In the genomic region with DNA sequence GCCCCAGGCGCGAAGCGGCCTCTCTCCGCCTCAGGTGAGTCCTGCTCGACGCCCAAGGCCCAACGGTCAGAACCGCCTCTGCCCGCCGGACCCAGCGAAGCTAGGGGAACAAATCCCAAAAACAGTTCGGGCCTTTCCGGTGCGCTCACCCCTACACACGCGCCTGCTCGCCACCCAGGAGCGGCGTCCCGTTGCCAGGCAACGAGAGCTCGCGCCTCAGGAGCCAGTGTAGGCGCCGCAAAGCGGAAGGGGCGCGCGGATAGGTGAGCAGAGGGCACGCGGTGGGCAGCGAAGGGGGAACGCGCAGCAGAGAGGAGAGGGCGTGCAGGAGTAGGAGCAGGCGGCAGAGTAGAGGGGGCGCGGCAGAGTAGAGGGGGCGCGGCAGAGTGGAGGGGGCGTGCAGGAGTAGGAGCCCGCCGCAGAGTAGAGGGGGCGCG, we compare ENCODE assay signal across 1 cellular context.
TF ChIP-seq lines count a peak whose summit lies in the region.

Gene DYDC1, minus strand, starts transcription at position 193 of the 437 bp plus-strand sequence. CDS start 4,154 bp downstream, outside the sequence.
A gene with protein sequence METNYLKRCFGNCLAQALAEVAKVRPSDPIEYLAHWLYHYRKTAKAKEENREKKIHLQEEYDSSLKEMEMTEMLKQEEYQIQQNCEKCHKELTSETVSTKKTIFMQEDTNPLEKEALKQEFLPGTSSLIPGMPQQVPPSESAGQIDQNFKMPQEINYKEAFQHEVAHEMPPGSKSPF (plus strand): TSS at position 219 of the 437 bp plus-strand sequence. CDS start 5,663 bp downstream, outside the sequence.

TF ChIP-seq in A549, 52 proteins besides CTCF, POLR2A, EP300 and RAD21 (continued from another document):
- no peak for TF ChIP-seq REST (IDR thresholded peaks at IDR 0.05)
- no peak for TF ChIP-seq MAFK (IDR thresholded peaks at IDR 0.05; ENCODE audit: partially characterized antibody)
- TF ChIP-seq EHMT2 (IDR thresholded peaks at IDR 0.05; ENCODE audit: low read depth): no peak
- TF ChIP-seq TP53 (CRISPR knock-in tag; IDR thresholded peaks at IDR 0.05): no peak
- no peak for TF ChIP-seq FOSL2 (IDR thresholded peaks at IDR 0.05)
- no peak for TF ChIP-seq FOSL2 (CRISPR knock-in tag; IDR thresholded peaks at IDR 0.05)
